ENCODE assay signal across 12 cellular contexts in genomic region chr7:24880886-24881285, GRCh38.
"Had no signal": no experiment of that assay in that cellular context is flagged by ENCODE, and none has a peak within 500 bp of the region (broad histone marks: within the 10 kb centered on the region; RNA-seq: fewer than 3 reads in every experiment).

No MANE protein-coding gene starts in this region.

- H3K36me3 ChIP-seq: transverse colon, vagina had no signal

- H3K9me3 Mint-ChIP-seq: activated CD4-positive, alpha-beta memory T cell treated with anti-CD3 and anti-CD28 coated beads for 36 hours; activated naive CD4-positive, alpha-beta T cell treated with anti-CD3 and anti-CD28 coated beads, Interleukin-2, amount 10 ng/mL, durations not matched to agents 7 days and 5 days; natural killer cell treated with Interleukin-12 subunit alpha and Interleukin-12 subunit beta and Interleukin-15 and Interleukin-18, amount 100 ng/mL, for 72 hours had no signal

- H3K4me3 Mint-ChIP-seq: activated CD4-positive, alpha-beta memory T cell treated with anti-CD3 and anti-CD28 coated beads for 36 hours; activated naive CD4-positive, alpha-beta T cell treated with anti-CD3 and anti-CD28 coated beads, Interleukin-2, amount 10 ng/mL, durations not matched to agents 7 days and 5 days; natural killer cell treated with Interleukin-12 subunit alpha and Interleukin-12 subunit beta and Interleukin-15 and Interleukin-18, amount 100 ng/mL, for 72 hours had no signal

- H3K27ac Mint-ChIP-seq: activated CD4-positive, alpha-beta memory T cell treated with anti-CD3 and anti-CD28 coated beads for 36 hours; activated naive CD4-positive, alpha-beta T cell treated with anti-CD3 and anti-CD28 coated beads, Interleukin-2, amount 10 ng/mL, durations not matched to agents 7 days and 5 days had no signal

- ATAC-seq: body of pancreas; natural killer cell treated with Interleukin-12 subunit alpha and Interleukin-12 subunit beta and Interleukin-15 and Interleukin-18, amount 100 ng/mL, for 72 hours had no signal

- H3K27me3 ChIP-seq: body of pancreas, transverse colon, vagina had no signal

- H3K27me3 Mint-ChIP-seq: activated CD4-positive, alpha-beta memory T cell treated with anti-CD3 and anti-CD28 coated beads for 36 hours; activated naive CD4-positive, alpha-beta T cell treated with anti-CD3 and anti-CD28 coated beads, Interleukin-2, amount 10 ng/mL, durations not matched to agents 7 days and 5 days; natural killer cell treated with Interleukin-12 subunit alpha and Interleukin-12 subunit beta and Interleukin-15 and Interleukin-18, amount 100 ng/mL, for 72 hours had no signal

- H3K9me3 ChIP-seq: body of pancreas, transverse colon, vagina had no signal

- DNase-seq: activated CD4-positive, alpha-beta memory T cell treated with anti-CD3 and anti-CD28 coated beads for 36 hours; activated naive CD4-positive, alpha-beta T cell treated with anti-CD3 and anti-CD28 coated beads, Interleukin-2, amount 10 ng/mL, durations not matched to agents 7 days and 5 days; body of pancreas; central memory CD4-positive, alpha-beta T cell; effector memory CD4-positive, alpha-beta T cell; glutamatergic neuron; retina; stimulated activated CD4-positive, alpha-beta T cell treated with anti-CD3 and anti-CD28 coated beads, Interleukin-2, amount 100 ng/mL, for 48 hours; stimulated activated naive CD4-positive, alpha-beta T cell; transverse colon had no signal

- H3K27ac ChIP-seq: body of pancreas, transverse colon, vagina had no signal

- H3K4me3 ChIP-seq: body of pancreas, transverse colon, vagina had no signal

- H3K36me3 Mint-ChIP-seq: natural killer cell treated with Interleukin-12 subunit alpha and Interleukin-12 subunit beta and Interleukin-15 and Interleukin-18, amount 100 ng/mL, for 72 hours had no signal
